In genomic region chr18:24010673-24011072, GRCh38 we compare ENCODE assay signal across 12 cellular contexts. TPM values are rescaled to one million over a fixed set of nuclear protein-coding genes. Genes with fewer than 3 reads are reported as not detected.
DNase-seq lines count a peak whose midpoint lies in the region; ATAC-seq and TF ChIP-seq lines count a peak whose summit lies in the region.
"Had no signal": no experiment of that assay in that cellular context is flagged by ENCODE, and none has a peak within 500 bp of the region (broad histone marks: within the 10 kb centered on the region; RNA-seq: fewer than 3 reads in every experiment).

No MANE protein-coding gene starts in this region.

- CTCF ChIA-PET in PC-3 (lab: Charles Lee): no interaction called here
- CTCF ChIA-PET in PC-9 (lab: Charles Lee): no interaction called here

- H2AFZ ChIP-seq in DND-41 (ENCODE audit: low read depth, low read length) (no peak overlapping the region), PC-3 (ENCODE audit: low read length) (no peak overlapping the region), PC-9 (no peak overlapping the region)

- H3K36me3 ChIP-seq in BLaER1 treated with 17β-estradiol and CSF1 and Interleukin-3, amounts not matched to agents 10 nM and 100 nM: no peaks in the 10 kb centered on the region
- H3K36me3 ChIP-seq in DND-41 (ENCODE audit: insufficient read depth, low read length) (no peaks in the 10 kb centered on the region), esophagus muscularis mucosa (no peaks in the 10 kb centered on the region), PC-3 (ENCODE audit: low read depth, low read length) (no peaks in the 10 kb centered on the region), PC-9 (ENCODE audit: low read depth) (no peaks in the 10 kb centered on the region), tibial artery (no peaks in the 10 kb centered on the region)

- H3K4me3 ChIP-seq in BLaER1 treated with 17β-estradiol and CSF1 and Interleukin-3, amounts not matched to agents 10 nM and 100 nM: 0 out of 20 replicates have a peak overlapping the region, but pooled peaks of 1 of the 10 experiments have one; percentile 44
- H3K4me3 ChIP-seq in DND-41 (ENCODE audit: low read depth in 1 of 2, low read length in 2 of 2) (peak overlapping the region in 1 of 2 experiments; percentile 42; a peak in 1 of 4 replicates), esophagus muscularis mucosa (no peak overlapping the region), PC-3 (ENCODE audit: low read length) (no peak overlapping the region), PC-9 (no peak overlapping the region), tibial artery (no peak overlapping the region)
- H3K4me3 ChIP-seq: lung had no signal

- 0 out of 22 replicates have a peak, but pooled peaks cover 0 to under 1% (median 0%) of the 10 kb centered on the region in 11 experiments for H4K20me1 ChIP-seq in BLaER1 treated with 17β-estradiol and CSF1 and Interleukin-3, amounts not matched to agents 10 nM and 100 nM
- H4K20me1 ChIP-seq in DND-41 (ENCODE audit: insufficient read depth, low read length): no peaks in the 10 kb centered on the region
- H4K20me1 ChIP-seq in PC-3 (ENCODE audit: low read length): no peaks in the 10 kb centered on the region
- H4K20me1 ChIP-seq in PC-9 (ENCODE audit: insufficient read depth): no peaks in the 10 kb centered on the region

- ATAC-seq in DND-41 (ENCODE audit: insufficient read depth, low read depth) (no peak), T-helper 17 cell (no peak), PC-3 (no peak)

- POLR2A ChIA-PET in PC-3 (lab: Charles Lee; ENCODE audit: unreplicated experiment) (no interaction called here), PC-9 (lab: Charles Lee; ENCODE audit: unreplicated experiment) (no interaction called here)

- peak overlapping the region; percentile 84 for H3K4me3 Mint-ChIP-seq in T-helper 17 cell

- intact Hi-C loops in esophagus muscularis mucosa (cut with DNase I) (loop anchor here (5.0 to 10.0 kb wide), 3 partner anchors 56 to 176 kb away; no protein-coding TSS in a partner anchor), PC-3 (cut with micrococcal nuclease) (no loop called here), PC-9 (cut with micrococcal nuclease; ENCODE audit: unreplicated experiment) (no loop called here), tibial artery (cut with DNase I; ENCODE audit: low total_unique reads) (no loop called here)

- H3F3A ChIP-seq in PC-3 (ENCODE audit: low read length, unreplicated experiment) (no peaks in the 10 kb centered on the region), PC-9 (ENCODE audit: insufficient read depth, low read depth) (peaks cover 11% of the 10 kb centered on the region)

- BruUV-seq in PC-3 (replicated peaks; lab: Mats Ljungman, UMichigan) (no TSS peak), PC-9 (replicated peaks; lab: Mats Ljungman, UMichigan) (no TSS peak)

- no peaks in the 10 kb centered on the region for H3K9me3 ChIP-seq in BLaER1 treated with 17β-estradiol and CSF1 and Interleukin-3, amounts not matched to agents 10 nM and 100 nM (replicated peaks in 1 of 11)
- no peaks in the 10 kb centered on the region for H3K9me3 ChIP-seq in DND-41 (ENCODE audit: insufficient read depth, low read length, severe bottlenecking)
- no peaks in the 10 kb centered on the region for H3K9me3 ChIP-seq in T-helper 17 cell (ENCODE audit: control insufficient read depth, low read length, poor library complexity, severe bottlenecking)
- no peaks in the 10 kb centered on the region for H3K9me3 ChIP-seq in esophagus muscularis mucosa
- no peaks in the 10 kb centered on the region for H3K9me3 ChIP-seq in PC-3 (ENCODE audit: low read length)
- no peaks in the 10 kb centered on the region for H3K9me3 ChIP-seq in PC-9 (ENCODE audit: insufficient read depth, low read depth)
- H3K9me3 ChIP-seq in tibial artery: no peaks in the 10 kb centered on the region

- TF ChIP-seq CTCF in DND-41 (IDR thresholded peaks at IDR 0.05; ENCODE audit: borderline replicate concordance, extremely low read depth, low read length, poor library complexity, severe bottlenecking) (no peak), esophagus muscularis mucosa (IDR thresholded peaks at IDR 0.05) (no peak), PC-3 (conservative IDR thresholded peaks at IDR 0.05; ENCODE audit: low read depth, low read length) (no peak), PC-9 (conservative IDR thresholded peaks at IDR 0.05) (no peak), tibial artery (IDR thresholded peaks at IDR 0.05) (no peak)

- H3K9me2 ChIP-seq in PC-3 (replicated peaks; ENCODE audit: low read length) (no peaks in the 10 kb centered on the region), PC-9 (ENCODE audit: insufficient read depth) (no peaks in the 10 kb centered on the region)

- TF ChIP-seq EP300 in esophagus muscularis mucosa (IDR thresholded peaks at IDR 0.05): no peak

- peaks cover 3% of the 10 kb centered on the region for H3K36me3 Mint-ChIP-seq in T-helper 17 cell (ENCODE audit: low read depth)

- no peaks in the 10 kb centered on the region for H3K27me3 Mint-ChIP-seq in T-helper 17 cell

- WGBS in esophagus muscularis mucosa: 86% methylated on average over 7 of the region's 7 CpGs

- no peaks in the 10 kb centered on the region for H3K27me3 ChIP-seq in BLaER1 treated with 17β-estradiol and CSF1 and Interleukin-3, amounts not matched to agents 10 nM and 100 nM
- H3K27me3 ChIP-seq in DND-41 (ENCODE audit: insufficient read depth, low read length, poor library complexity) (no peaks in the 10 kb centered on the region), esophagus muscularis mucosa (no peaks in the 10 kb centered on the region), PC-3 (ENCODE audit: low read length) (no peaks in the 10 kb centered on the region), PC-9 (ENCODE audit: insufficient read depth, low read depth) (no peaks in the 10 kb centered on the region), tibial artery (no peaks in the 10 kb centered on the region)

- no peak for DNase-seq in DND-41
- no peak for DNase-seq in T-helper 17 cell
- peak; percentile 72 for DNase-seq in esophagus muscularis mucosa (ENCODE audit: extremely low spot score)
- DNase-seq in PC-3: no peak
- DNase-seq in PC-9: no peak
- DNase-seq in tibial artery: no peak
- DNase-seq in kidney tubule cell (ENCODE audit: low spot score): no peak
- DNase-seq: activated effector memory CD4-positive, alpha-beta T cell treated with Interleukin-2 at 50 U/mL for 16 hours; GF-D8; NCI-H2171 treated with DMSO at 0.1 percent for 48 hours had no signal

- H3K4me1 Mint-ChIP-seq in T-helper 17 cell: peaks cover 56% of the 10 kb centered on the region

- peaks cover 43 to 55% (median 52%) of the 10 kb centered on the region in 10 experiments for H3K4me1 ChIP-seq in BLaER1 treated with 17β-estradiol and CSF1 and Interleukin-3, amounts not matched to agents 10 nM and 100 nM
- H3K4me1 ChIP-seq in DND-41 (ENCODE audit: insufficient read depth, low read length) (peaks cover 66% of the 10 kb centered on the region), esophagus muscularis mucosa (peaks cover 4 to 17% (median 8%) of the 10 kb centered on the region in 4 donors), PC-3 (ENCODE audit: insufficient read depth, low read length) (no peaks in the 10 kb centered on the region; the same call in 1 of the 2 replicates), PC-9 (replicated peaks; ENCODE audit: insufficient read depth) (peaks cover 1% of the 10 kb centered on the region; the same call in 1 of the 2 replicates), tibial artery (peaks cover 0 to 16% (median 7%) of the 10 kb centered on the region in 4 donors)

- H3K79me2 ChIP-seq in DND-41 (ENCODE audit: insufficient read depth, low read length) (peaks cover 10% of the 10 kb centered on the region), PC-3 (ENCODE audit: low read length) (peaks cover 7% of the 10 kb centered on the region), PC-9 (ENCODE audit: low read depth) (peaks cover 2% of the 10 kb centered on the region; the same call in 1 of the 2 replicates)

- H3K27ac ChIP-seq in BLaER1 treated with 17β-estradiol and CSF1 and Interleukin-3, amounts not matched to agents 10 nM and 100 nM: peak overlapping the region in 6 of 11 experiments; percentile 14 to 74 (median 60); a peak in 10 of 22 replicates
- H3K27ac ChIP-seq in DND-41 (ENCODE audit: low read length) (peak overlapping the region; percentile 95), esophagus muscularis mucosa (replicated peaks in 1 of 4) (no peak overlapping the region), PC-3 (ENCODE audit: low read length) (no peak overlapping the region), PC-9 (no peak overlapping the region), tibial artery (no peak overlapping the region)

- peak overlapping the region; percentile 51 to 95 (median 82) for H3K4me2 ChIP-seq in BLaER1 treated with 17β-estradiol and CSF1 and Interleukin-3, amounts not matched to agents 10 nM and 100 nM
- peak overlapping the region; percentile 72 for H3K4me2 ChIP-seq in DND-41 (ENCODE audit: insufficient read depth, low read length)
- no peak overlapping the region for H3K4me2 ChIP-seq in PC-3 (ENCODE audit: low read length)
- no peak overlapping the region for H3K4me2 ChIP-seq in PC-9

- peak overlapping the region; percentile 97 for H3K27ac Mint-ChIP-seq in T-helper 17 cell

- no peak for TF ChIP-seq POLR2A in esophagus muscularis mucosa (IDR thresholded peaks at IDR 0.05; ENCODE audit: low read depth)

- no peak overlapping the region; a peak in 1 of 22 replicates for H3K9ac ChIP-seq in BLaER1 treated with 17β-estradiol and CSF1 and Interleukin-3, amounts not matched to agents 10 nM and 100 nM
- H3K9ac ChIP-seq in DND-41 (ENCODE audit: low read depth, low read length) (peak overlapping the region; percentile 51), PC-3 (ENCODE audit: low read length) (no peak overlapping the region)

RNA-seq across cellular contexts. Expression of gene TTC39C, which starts 3.9 kb away (rescaled TPM):
- total RNA-seq in T-helper 17 cell (100 to 1,000 TPM; 187 to 226 TPM), esophagus muscularis mucosa (10 to 100 TPM; 32.3 to 45.4 (median 34.8) TPM), PC-3 (2014; rRNA removed) (24.7 and 26.3 TPM in 2 replicates), PC-9 (2021) (13.0 and 15.3 TPM in 2 replicates)

Comparison
In these comparisons a context has a peak if more than half of its experiments do, and no peak if none do; other contexts are left out.
1. H3K27ac ChIP-seq: peak in BLaER1 treated with 17β-estradiol and CSF1 and Interleukin-3, amounts not matched to agents 10 nM and 100 nM (6 of 11) and DND-41 (single experiment); none in esophagus muscularis mucosa (0 of 4), PC-3 (single experiment), PC-9 (single experiment) and tibial artery (0 of 2).
2. H3K4me2 ChIP-seq: peak in BLaER1 treated with 17β-estradiol and CSF1 and Interleukin-3, amounts not matched to agents 10 nM and 100 nM (11 of 11) and DND-41 (single experiment); none in PC-3 (single experiment) and PC-9 (single experiment).